ENCODE assay signal across 6 cellular contexts in genomic region chr11:127590319-127590718, GRCh38.
"Had no signal": no experiment of that assay in that cellular context is flagged by ENCODE, and none has a peak within 500 bp of the region (broad histone marks: within the 10 kb centered on the region; RNA-seq: fewer than 3 reads in every experiment).

No MANE protein-coding gene starts in this region.

- DNase-seq: H9, HCEC 1CT, IMR-90 had no signal

- H3K27ac Mint-ChIP-seq: GM23338, H9 had no signal

- H3K4me3 Mint-ChIP-seq: GM23338, H9 had no signal

- H3K4me3 ChIP-seq: GM23338, K562 had no signal

- H3K9me3 Mint-ChIP-seq: GM23338, H9 had no signal

- H3K4me1 Mint-ChIP-seq: GM23338, H9 had no signal

- H3K27ac ChIP-seq: HL-60 had no signal

- ATAC-seq: GM23338, K562 had no signal
